16 cellular contexts compared by ENCODE assay signal in the genomic region with DNA sequence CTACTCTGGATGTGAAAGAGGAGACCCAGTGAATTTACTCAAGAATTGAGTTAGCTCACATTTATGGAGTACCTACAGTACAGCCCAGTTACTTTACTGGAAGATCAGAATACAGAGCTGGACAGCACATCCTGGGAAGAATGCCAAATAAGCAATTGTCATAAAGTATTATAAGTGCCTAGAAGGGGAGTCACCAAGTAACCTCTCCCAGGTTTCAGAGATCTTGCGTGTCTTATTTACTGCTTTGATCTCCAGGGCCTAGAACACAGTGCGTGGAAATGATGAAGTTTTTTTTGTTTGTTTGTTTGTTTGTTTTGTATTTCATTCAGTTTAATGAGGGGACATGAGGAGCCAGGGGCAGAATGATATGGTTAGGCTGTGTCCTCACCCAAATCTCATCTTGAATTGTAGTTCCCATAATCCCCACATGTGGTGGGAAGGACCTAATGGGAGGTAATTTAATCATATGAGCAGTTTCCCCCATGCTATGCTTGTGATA. TPM values are rescaled to one million over a fixed set of nuclear protein-coding genes. Genes with fewer than 3 reads are reported as not detected.
A peak's percentile ranks its signal among the peaks of the same experiment; 100 is the strongest.
DNase-seq lines count a peak whose midpoint lies in the region; ATAC-seq, FAIRE-seq and TF ChIP-seq lines count a peak whose summit lies in the region.
"Had no signal": no experiment of that assay in that cellular context is flagged by ENCODE, and none has a peak within 500 bp of the region (broad histone marks: within the 10 kb centered on the region; RNA-seq: fewer than 3 reads in every experiment).

No MANE protein-coding gene starts in this region.

- peak overlapping the region; percentile 66 for H3K27ac Mint-ChIP-seq in activated T-cell treated with anti-CD3 and anti-CD28 coated beads, Interleukin-2, amount 50 U/mL, for 72 hours
- no peak overlapping the region for H3K27ac Mint-ChIP-seq in activated naive CD4-positive, alpha-beta T cell treated with anti-CD3 and anti-CD28 coated beads, Interleukin-2, amount 10 ng/mL, durations not matched to agents 7 days and 5 days

- WGBS in psoas muscle, 3 donors = 61 to 70% (median 65%) methylated on average over 2 of the region's 2 CpGs
- 89 to 94% methylated on average over 2 of the region's 2 CpGs for WGBS in pancreas, 2 donors

- no peaks in the 10 kb centered on the region for H3K9me3 Mint-ChIP-seq in activated T-cell treated with anti-CD3 and anti-CD28 coated beads, Interleukin-2, amount 50 U/mL, for 72 hours
- no peaks in the 10 kb centered on the region for H3K9me3 Mint-ChIP-seq in activated naive CD4-positive, alpha-beta T cell treated with anti-CD3 and anti-CD28 coated beads, Interleukin-2, amount 10 ng/mL, durations not matched to agents 7 days and 5 days

- no peak for DNase-seq in activated T-cell treated with anti-CD3 and anti-CD28 coated beads, Interleukin-2, amount 50 U/mL, for 72 hours
- no peak for DNase-seq in activated T-cell treated with anti-CD3 and anti-CD28 coated beads, Interleukin-2, amount 50 U/mL, for 1 hour
- DNase-seq in LoVo (ENCODE audit: low spot score) (peak; percentile 47), epithelial cell of esophagus (ENCODE audit: low read depth) (peak; percentile 24), psoas muscle (no peak), pancreas (no peak), Right ventricle myocardium inferior (ENCODE audit: missing footprints) (no peak)
- DNase-seq in activated naive CD4-positive, alpha-beta T cell treated with anti-CD3 and anti-CD28 coated beads, Interleukin-2, amount 10 ng/mL, durations not matched to agents 7 days and 5 days = no peak
- DNase-seq: activated gamma-delta T cell treated with Interleukin-2 at 50 U/mL for 16 hours; effector CD8-positive, alpha-beta T cell; foreskin melanocyte; Karpas-422; NCI-H2029; substantia nigra had no signal

- H3K27me3 ChIP-seq in psoas muscle (ENCODE audit: insufficient read depth in 3 of 3, low read length in 2 of 3) = no peaks in the 10 kb centered on the region
- no peaks in the 10 kb centered on the region for H3K27me3 ChIP-seq in pancreas
- H3K27me3 ChIP-seq: SJSA1 had no signal

- H3K4me3 Mint-ChIP-seq in activated T-cell treated with anti-CD3 and anti-CD28 coated beads, Interleukin-2, amount 50 U/mL, for 72 hours = no peak overlapping the region
- H3K4me3 Mint-ChIP-seq in activated naive CD4-positive, alpha-beta T cell treated with anti-CD3 and anti-CD28 coated beads, Interleukin-2, amount 10 ng/mL, durations not matched to agents 7 days and 5 days = no peak overlapping the region

- no peak for ATAC-seq in activated T-cell treated with anti-CD3 and anti-CD28 coated beads, Interleukin-2, amount 50 U/mL, for 72 hours (replicated peaks in 1 of 2)
- ATAC-seq in psoas muscle (peak; percentile 31 to 75 (median 64)), pancreas (no peak), Right ventricle myocardium inferior (no peak)

- H3K4me1 ChIP-seq in psoas muscle (peaks cover 61% of the 10 kb centered on the region), pancreas (peaks cover 18 to 43% (median 23%) of the 10 kb centered on the region in 3 donors)

- H3K36me3 ChIP-seq in psoas muscle (ENCODE audit: insufficient read depth in 1 of 2, low read depth in 1 of 2) (no peaks in the 10 kb centered on the region), pancreas (no peaks in the 10 kb centered on the region)
- H3K36me3 ChIP-seq: prostate gland had no signal

- H3K4me3 ChIP-seq in epithelial cell of esophagus (ENCODE audit: low read length) (no peak overlapping the region), psoas muscle (no peak overlapping the region), pancreas (no peak overlapping the region)
- H3K4me3 ChIP-seq: prostate gland, SJSA1 had no signal

- peaks cover 51% of the 10 kb centered on the region for H3K4me1 Mint-ChIP-seq in activated T-cell treated with anti-CD3 and anti-CD28 coated beads, Interleukin-2, amount 50 U/mL, for 72 hours (ENCODE audit: low read depth)
- H3K4me1 Mint-ChIP-seq in activated naive CD4-positive, alpha-beta T cell treated with anti-CD3 and anti-CD28 coated beads, Interleukin-2, amount 10 ng/mL, durations not matched to agents 7 days and 5 days = peaks cover 32% of the 10 kb centered on the region

- H3K27ac ChIP-seq in psoas muscle = peak overlapping the region; percentile 53
- no peak overlapping the region for H3K27ac ChIP-seq in pancreas

- H3K9me3 ChIP-seq in psoas muscle = no peaks in the 10 kb centered on the region
- H3K9me3 ChIP-seq in pancreas = no peaks in the 10 kb centered on the region
- H3K9me3 ChIP-seq: prostate gland had no signal

- peaks cover 0 to 6% of the 10 kb centered on the region in 2 donors for H3K36me3 Mint-ChIP-seq in activated T-cell treated with anti-CD3 and anti-CD28 coated beads, Interleukin-2, amount 50 U/mL, for 72 hours (ENCODE audit: insufficient read depth in 2 of 2)
- H3K36me3 Mint-ChIP-seq in activated naive CD4-positive, alpha-beta T cell treated with anti-CD3 and anti-CD28 coated beads, Interleukin-2, amount 10 ng/mL, durations not matched to agents 7 days and 5 days = peaks cover 15% of the 10 kb centered on the region

- intact Hi-C loops in psoas muscle (cut with DNase I) (loop anchor here in 1 of 2 donors (5.0 kb wide), 1 partner anchor 73 kb away; no protein-coding TSS in a partner anchor), pancreas (cut with DNase I) (no loop called here), Right ventricle myocardium inferior (cut with DNase I) (no loop called here)

- TF ChIP-seq CTCF in epithelial cell of esophagus (IDR thresholded peaks at IDR 0.05; ENCODE audit: insufficient read depth, low read depth, low read length, missing control alignments) (no peak), psoas muscle (IDR thresholded peaks at IDR 0.05) (no peak), pancreas (IDR thresholded peaks at IDR 0.05) (no peak)

- CTCF ChIA-PET in activated naive CD4-positive, alpha-beta T cell treated with anti-CD3 and anti-CD28 coated beads, Interleukin-2, amount 10 ng/mL, durations not matched to agents 7 days and 5 days (lab: Charles Lee) = no interaction called here

- no peaks in the 10 kb centered on the region for H3K27me3 Mint-ChIP-seq in activated T-cell treated with anti-CD3 and anti-CD28 coated beads, Interleukin-2, amount 50 U/mL, for 72 hours (ENCODE audit: low read depth)
- H3K27me3 Mint-ChIP-seq in activated naive CD4-positive, alpha-beta T cell treated with anti-CD3 and anti-CD28 coated beads, Interleukin-2, amount 10 ng/mL, durations not matched to agents 7 days and 5 days = no peaks in the 10 kb centered on the region

- no peak for FAIRE-seq in pancreas (lab: Jason Lieb, UNC)

RNA-seq across cellular contexts. Expression of gene GARRE1, which starts 5.1 kb away (rescaled TPM):
- total RNA-seq in activated T-cell treated with anti-CD3 and anti-CD28 coated beads, Interleukin-2, amount 50 U/mL, for 72 hours = 10 to 100 TPM; 13.2 to 17.9 TPM
- total RNA-seq in psoas muscle (10 to 100 TPM; 16.4 to 22.8 (median 17.8) TPM), pancreas (10 to 100 TPM in 5 of 6 donors, 1 to 10 TPM in 1; 7.4 to 18.3 (median 12.0) TPM), Right ventricle myocardium inferior (16.3 TPM)
- polyA plus RNA-seq in psoas muscle (10 to 100 TPM in 1 of 3 donors, 1 to 10 TPM in 2; 4.8 to 13.8 (median 6.2) TPM), pancreas (1 to 10 TPM; 8.2 to 9.3 TPM)

Comparison
In these comparisons a context has a peak if more than half of its experiments do, and no peak if none do; other contexts are left out.
1. ATAC-seq: peak in psoas muscle (4 of 4); none in activated T-cell treated with anti-CD3 and anti-CD28 coated beads, Interleukin-2, amount 50 U/mL, for 72 hours (0 of 2), pancreas (0 of 4) and Right ventricle myocardium inferior (single experiment).
2. DNase-seq: peak in LoVo (single experiment) and epithelial cell of esophagus (single experiment); none in activated T-cell treated with anti-CD3 and anti-CD28 coated beads, Interleukin-2, amount 50 U/mL, for 72 hours (0 of 2), activated T-cell treated with anti-CD3 and anti-CD28 coated beads, Interleukin-2, amount 50 U/mL, for 1 hour (single experiment), psoas muscle (0 of 2), pancreas (0 of 6), activated naive CD4-positive, alpha-beta T cell treated with anti-CD3 and anti-CD28 coated beads, Interleukin-2, amount 10 ng/mL, durations not matched to agents 7 days and 5 days (single experiment) and Right ventricle myocardium inferior (single experiment).